In the genomic region with DNA sequence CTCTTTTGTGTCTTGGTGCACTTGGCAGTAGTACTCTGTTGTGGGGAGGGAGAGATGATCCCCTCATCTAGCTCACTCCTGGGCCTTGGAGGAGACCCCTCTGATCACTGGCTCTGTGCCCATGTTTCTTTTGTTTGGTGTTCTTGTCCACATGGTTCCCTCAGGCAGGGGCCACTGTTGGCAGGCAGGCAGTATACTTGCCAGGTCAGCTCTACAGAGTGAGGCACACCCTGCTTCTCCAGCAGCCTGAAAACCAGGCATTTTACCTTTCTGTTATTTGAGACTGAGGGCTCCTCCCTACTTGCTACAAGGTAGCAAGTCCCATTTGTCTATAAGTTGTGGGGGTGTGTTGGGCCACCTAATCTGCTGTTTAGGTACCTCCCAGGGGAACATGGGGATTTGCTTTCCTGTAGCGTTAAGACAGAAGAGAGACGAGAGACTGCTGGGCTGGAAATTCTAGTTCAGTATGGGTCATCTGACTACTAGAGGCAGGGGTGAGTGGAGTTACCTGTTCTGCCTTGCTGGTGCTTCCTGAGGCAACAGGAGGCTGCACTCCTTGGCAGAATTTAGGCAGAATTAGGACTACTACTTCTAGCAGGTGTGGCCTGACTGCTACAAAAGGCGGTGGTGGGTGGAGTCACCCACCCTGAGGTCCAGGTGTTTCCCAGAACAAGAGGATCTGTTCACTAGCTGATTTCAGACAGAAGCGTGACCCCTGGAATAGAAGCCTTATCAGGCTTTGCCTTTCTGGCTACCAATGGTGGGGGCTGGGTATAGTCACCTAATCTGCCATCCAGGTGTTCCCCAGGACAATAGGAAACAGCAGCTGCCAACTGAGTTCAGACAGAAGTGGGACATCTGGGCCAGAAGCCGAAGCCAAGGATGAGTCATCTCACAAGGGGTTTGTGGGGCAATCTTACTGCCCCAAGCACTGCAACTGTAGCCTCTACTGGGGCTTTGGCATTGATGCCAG, we compare ENCODE assay signal across 21 cellular contexts.
DNase-seq lines count a peak whose midpoint lies in the region; ATAC-seq and TF ChIP-seq lines count a peak whose summit lies in the region.
"Had no signal": no experiment of that assay in that cellular context is flagged by ENCODE, and none has a peak within 500 bp of the region (broad histone marks: within the 10 kb centered on the region; RNA-seq: fewer than 3 reads in every experiment).

No MANE protein-coding gene starts in this region.

- no peak for ATAC-seq in GM21526 (IDR thresholded peaks at IDR 0.05; ENCODE audit: low FRiP score, unreplicated experiment)
- ATAC-seq: HCT116; natural killer cell treated with Interleukin-12 subunit alpha and Interleukin-12 subunit beta and Interleukin-15 and Interleukin-18, amount 100 ng/mL, for 72 hours; stimulated activated naive CD8-positive, alpha-beta T cell treated with anti-CD3 and anti-CD28 coated beads, Interleukin-15, Interleukin-2, amounts not matched to agents 100 U/mL and 50 U/mL, for 24 hours had no signal

- no peak overlapping the region for H2BK12ac ChIP-seq in neuronal stem cell (ENCODE audit: low read length)

- H3K4me1 ChIP-seq in neuronal stem cell (ENCODE audit: control insufficient read depth in 2 of 2, insufficient read depth in 1 of 2, low read depth in 1 of 2, low read length in 2 of 2), result no peaks in the 10 kb centered on the region

- no peak overlapping the region for H3K18ac ChIP-seq in neuronal stem cell (ENCODE audit: low read length)

- H3K14ac ChIP-seq in neuronal stem cell (ENCODE audit: low read length), result no peak overlapping the region

- H3K4me2 ChIP-seq in SU-DHL-6 (ENCODE audit: low read depth, low read length, poor library complexity, severe bottlenecking) (no peak overlapping the region), neuronal stem cell (ENCODE audit: insufficient read depth, low read length, poor library complexity, severe bottlenecking) (no peak overlapping the region)

- H3F3A ChIP-seq in SU-DHL-6 (ENCODE audit: insufficient read depth), result no peaks in the 10 kb centered on the region

- H4K91ac ChIP-seq in neuronal stem cell (ENCODE audit: low read depth, low read length, poor library complexity), result no peak overlapping the region

- peak; percentile 34 for DNase-seq in NCI-H2107 treated with DMSO at 0.1 percent for 48 hours (lab: John Stamatoyannopoulos, UW; ENCODE audit: unreplicated experiment)
- DNase-seq in NCI-H2107 (lab: John Stamatoyannopoulos, UW), result no peak
- DNase-seq in NCI-H2029 (lab: John Stamatoyannopoulos, UW), result peak; percentile 83
- DNase-seq in neuronal stem cell (ENCODE audit: low spot score), result no peak
- no peak for DNase-seq in middle frontal gyrus (ENCODE audit: extremely low spot score, low spot score)
- DNase-seq in midbrain (lab: John Stamatoyannopoulos, UW), result no peak
- DNase-seq: activated CD4-positive, alpha-beta T cell treated with anti-CD3 and anti-CD28 coated beads, Interleukin-2, amount 50 U/mL, for 48 hours; activated naive CD4-positive, alpha-beta T cell treated with Interleukin-2 at 50 U/mL for 16 hours; anterior cingulate cortex; central memory CD4-positive, alpha-beta T cell; dorsolateral prefrontal cortex; erythroblast; kidney glomerular epithelial cell; NCI-H187 treated with DMSO at 0.1 percent for 48 hours; stimulated activated CD4-positive, alpha-beta T cell treated with anti-CD3 and anti-CD28 coated beads, Interleukin-1b, Interleukin-23, amount 100 ng/mL, for 48 hours; stimulated activated naive CD8-positive, alpha-beta T cell treated with anti-CD3 and anti-CD28 coated beads, Interleukin-15, Interleukin-2, amounts not matched to agents 100 U/mL and 50 U/mL, for 24 hours; trophoblast cell had no signal

- WGBS in neuronal stem cell (ENCODE audit: extremely low coverage in 2 of 2, insufficient read length in 2 of 2, insufficient replicate concordance in 1 of 2), 2 donors, result no CpG with 5 or more reads among the region's 5 CpGs

- H3K27me3 ChIP-seq in SU-DHL-6 (ENCODE audit: low read length) (no peaks in the 10 kb centered on the region), neuronal stem cell (ENCODE audit: control insufficient read depth in 3 of 3, insufficient read depth in 3 of 3, low read depth in 1 of 3, low read length in 3 of 3) (no peaks in the 10 kb centered on the region)
- H3K27me3 ChIP-seq: dorsolateral prefrontal cortex had no signal

- H3K4me3 ChIP-seq in SU-DHL-6 (ENCODE audit: insufficient read depth, low read length, poor library complexity, severe bottlenecking), result no peak overlapping the region
- H3K4me3 ChIP-seq in neuronal stem cell (ENCODE audit: low read length in 2 of 2), result no peak overlapping the region
- H3K4me3 ChIP-seq: dorsolateral prefrontal cortex had no signal

- no peak overlapping the region for H4K8ac ChIP-seq in neuronal stem cell (ENCODE audit: low read depth, low read length)

- H3K79me2 ChIP-seq in SU-DHL-6 (ENCODE audit: insufficient read depth, low read length), result no peaks in the 10 kb centered on the region

- no peak for TF ChIP-seq CTCF in SU-DHL-6 (IDR thresholded peaks at IDR 0.05; ENCODE audit: insufficient read depth, low read length, poor library complexity, severe bottlenecking)

- peaks cover 8% of the 10 kb centered on the region; the same call in 1 of the 2 replicates for H3K9me3 ChIP-seq in SU-DHL-6 (ENCODE audit: insufficient read depth, low read length)
- H3K9me3 ChIP-seq in neuronal stem cell (replicated peaks in 1 of 2; ENCODE audit: control insufficient read depth in 2 of 2, insufficient read depth in 1 of 2, low read depth in 1 of 2, low read length in 2 of 2), result no peaks in the 10 kb centered on the region

- H4K20me1 ChIP-seq in SU-DHL-6 (ENCODE audit: low read depth, low read length), result no peaks in the 10 kb centered on the region

- H3K27ac ChIP-seq in SU-DHL-6 (ENCODE audit: low read depth, low read length) (no peak overlapping the region), neuronal stem cell (replicated peaks; ENCODE audit: low read length) (no peak overlapping the region)
- H3K27ac ChIP-seq: dorsolateral prefrontal cortex had no signal

- H3K23ac ChIP-seq in neuronal stem cell (ENCODE audit: low read depth, low read length, poor library complexity), result no peak overlapping the region

- no peaks in the 10 kb centered on the region for H3K9me2 ChIP-seq in SU-DHL-6 (replicated peaks; ENCODE audit: insufficient read depth, low read length)

- no peak overlapping the region for H2BK15ac ChIP-seq in neuronal stem cell (ENCODE audit: low read length)

- H2BK120ac ChIP-seq in neuronal stem cell (ENCODE audit: low read depth, low read length), result no peak overlapping the region

- no peak overlapping the region for H3K4ac ChIP-seq in neuronal stem cell (ENCODE audit: low read length)

- H2AK5ac ChIP-seq in neuronal stem cell (ENCODE audit: low read depth, low read length), result no peak overlapping the region

- H3K9ac ChIP-seq in SU-DHL-6 (ENCODE audit: low read length) (no peak overlapping the region), neuronal stem cell (ENCODE audit: low read depth, low read length, poor library complexity) (no peak overlapping the region)

- H3K79me1 ChIP-seq in neuronal stem cell (ENCODE audit: low read depth, low read length), result no peaks in the 10 kb centered on the region

- no peaks in the 10 kb centered on the region for H3K36me3 ChIP-seq in SU-DHL-6 (ENCODE audit: low read length)
- H3K36me3 ChIP-seq in neuronal stem cell (replicated peaks in 1 of 2; ENCODE audit: control insufficient read depth in 2 of 2, insufficient read depth in 2 of 2, low read length in 2 of 2), result no peaks in the 10 kb centered on the region

- H2BK5ac ChIP-seq in neuronal stem cell (ENCODE audit: low read length), result no peak overlapping the region

- H2AFZ ChIP-seq in SU-DHL-6 (ENCODE audit: low read depth, low read length, severe bottlenecking) (peak overlapping the region; percentile 27), neuronal stem cell (ENCODE audit: low read length) (peak overlapping the region; percentile 17)

Comparison
In these comparisons a context has a peak if more than half of its experiments do, and no peak if none do; other contexts are left out.
1. DNase-seq: peak in NCI-H2107 treated with DMSO at 0.1 percent for 48 hours (single experiment) and NCI-H2029 (single experiment); none in NCI-H2107 (single experiment), neuronal stem cell (single experiment), middle frontal gyrus (single experiment) and midbrain (single experiment).